2 cellular contexts compared by ENCODE assay signal in the genomic region with DNA sequence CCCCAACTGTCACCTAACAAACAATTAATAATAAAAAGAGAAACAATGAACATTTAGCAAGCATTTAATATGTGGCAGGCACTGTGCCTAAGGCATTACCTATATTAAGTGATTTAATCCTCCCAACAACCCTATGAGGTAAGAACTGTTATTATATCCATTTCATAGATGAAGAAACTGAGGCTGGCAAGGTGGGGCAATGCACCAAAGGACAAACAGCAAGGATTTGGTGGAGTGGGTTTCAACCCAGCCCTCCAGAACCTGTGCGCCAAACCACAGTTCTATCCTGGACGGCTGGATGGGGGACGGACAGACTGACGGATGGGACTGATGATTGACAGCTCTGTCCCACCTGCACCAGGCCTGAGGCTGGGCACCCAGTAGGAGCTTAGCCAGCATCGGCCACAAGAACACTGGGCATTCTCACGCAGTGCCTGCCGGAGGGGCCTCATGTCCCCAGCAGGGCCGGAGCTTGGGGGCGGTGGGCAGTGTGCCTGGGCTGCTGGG.
TF ChIP-seq lines count a peak whose summit lies in the region.

No MANE protein-coding gene starts in this region.

TF ChIP-seq in GM23338, 12 proteins besides CTCF, POLR2A, EP300 and RAD21:
- no peak for TF ChIP-seq STAT1 (IDR thresholded peaks at IDR 0.05; ENCODE audit: unreplicated experiment)
- no peak for TF ChIP-seq ZNF114 (CRISPR knock-in tag; IDR thresholded peaks at IDR 0.05)
- TF ChIP-seq NANOG (IDR thresholded peaks at IDR 0.05; ENCODE audit: borderline replicate concordance) = no peak
- no peak for TF ChIP-seq ZNF331 (CRISPR knock-in tag; IDR thresholded peaks at IDR 0.05; ENCODE audit: low read depth)
- no peak for TF ChIP-seq EZH2phosphoT487 (IDR thresholded peaks at IDR 0.05; ENCODE audit: unreplicated experiment)
- TF ChIP-seq, protein P1, sequence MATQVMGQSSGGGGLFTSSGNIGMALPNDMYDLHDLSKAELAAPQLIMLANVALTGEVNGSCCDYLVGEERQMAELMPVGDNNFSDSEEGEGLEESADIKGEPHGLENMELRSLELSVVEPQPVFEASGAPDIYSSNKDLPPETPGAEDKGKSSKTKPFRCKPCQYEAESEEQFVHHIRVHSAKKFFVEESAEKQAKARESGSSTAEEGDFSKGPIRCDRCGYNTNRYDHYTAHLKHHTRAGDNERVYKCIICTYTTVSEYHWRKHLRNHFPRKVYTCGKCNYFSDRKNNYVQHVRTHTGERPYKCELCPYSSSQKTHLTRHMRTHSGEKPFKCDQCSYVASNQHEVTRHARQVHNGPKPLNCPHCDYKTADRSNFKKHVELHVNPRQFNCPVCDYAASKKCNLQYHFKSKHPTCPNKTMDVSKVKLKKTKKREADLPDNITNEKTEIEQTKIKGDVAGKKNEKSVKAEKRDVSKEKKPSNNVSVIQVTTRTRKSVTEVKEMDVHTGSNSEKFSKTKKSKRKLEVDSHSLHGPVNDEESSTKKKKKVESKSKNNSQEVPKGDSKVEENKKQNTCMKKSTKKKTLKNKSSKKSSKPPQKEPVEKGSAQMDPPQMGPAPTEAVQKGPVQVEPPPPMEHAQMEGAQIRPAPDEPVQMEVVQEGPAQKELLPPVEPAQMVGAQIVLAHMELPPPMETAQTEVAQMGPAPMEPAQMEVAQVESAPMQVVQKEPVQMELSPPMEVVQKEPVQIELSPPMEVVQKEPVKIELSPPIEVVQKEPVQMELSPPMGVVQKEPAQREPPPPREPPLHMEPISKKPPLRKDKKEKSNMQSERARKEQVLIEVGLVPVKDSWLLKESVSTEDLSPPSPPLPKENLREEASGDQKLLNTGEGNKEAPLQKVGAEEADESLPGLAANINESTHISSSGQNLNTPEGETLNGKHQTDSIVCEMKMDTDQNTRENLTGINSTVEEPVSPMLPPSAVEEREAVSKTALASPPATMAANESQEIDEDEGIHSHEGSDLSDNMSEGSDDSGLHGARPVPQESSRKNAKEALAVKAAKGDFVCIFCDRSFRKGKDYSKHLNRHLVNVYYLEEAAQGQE (IDR thresholded peaks at IDR 0.05; ENCODE audit: unreplicated experiment) = no peak
- TF ChIP-seq, protein P2, sequence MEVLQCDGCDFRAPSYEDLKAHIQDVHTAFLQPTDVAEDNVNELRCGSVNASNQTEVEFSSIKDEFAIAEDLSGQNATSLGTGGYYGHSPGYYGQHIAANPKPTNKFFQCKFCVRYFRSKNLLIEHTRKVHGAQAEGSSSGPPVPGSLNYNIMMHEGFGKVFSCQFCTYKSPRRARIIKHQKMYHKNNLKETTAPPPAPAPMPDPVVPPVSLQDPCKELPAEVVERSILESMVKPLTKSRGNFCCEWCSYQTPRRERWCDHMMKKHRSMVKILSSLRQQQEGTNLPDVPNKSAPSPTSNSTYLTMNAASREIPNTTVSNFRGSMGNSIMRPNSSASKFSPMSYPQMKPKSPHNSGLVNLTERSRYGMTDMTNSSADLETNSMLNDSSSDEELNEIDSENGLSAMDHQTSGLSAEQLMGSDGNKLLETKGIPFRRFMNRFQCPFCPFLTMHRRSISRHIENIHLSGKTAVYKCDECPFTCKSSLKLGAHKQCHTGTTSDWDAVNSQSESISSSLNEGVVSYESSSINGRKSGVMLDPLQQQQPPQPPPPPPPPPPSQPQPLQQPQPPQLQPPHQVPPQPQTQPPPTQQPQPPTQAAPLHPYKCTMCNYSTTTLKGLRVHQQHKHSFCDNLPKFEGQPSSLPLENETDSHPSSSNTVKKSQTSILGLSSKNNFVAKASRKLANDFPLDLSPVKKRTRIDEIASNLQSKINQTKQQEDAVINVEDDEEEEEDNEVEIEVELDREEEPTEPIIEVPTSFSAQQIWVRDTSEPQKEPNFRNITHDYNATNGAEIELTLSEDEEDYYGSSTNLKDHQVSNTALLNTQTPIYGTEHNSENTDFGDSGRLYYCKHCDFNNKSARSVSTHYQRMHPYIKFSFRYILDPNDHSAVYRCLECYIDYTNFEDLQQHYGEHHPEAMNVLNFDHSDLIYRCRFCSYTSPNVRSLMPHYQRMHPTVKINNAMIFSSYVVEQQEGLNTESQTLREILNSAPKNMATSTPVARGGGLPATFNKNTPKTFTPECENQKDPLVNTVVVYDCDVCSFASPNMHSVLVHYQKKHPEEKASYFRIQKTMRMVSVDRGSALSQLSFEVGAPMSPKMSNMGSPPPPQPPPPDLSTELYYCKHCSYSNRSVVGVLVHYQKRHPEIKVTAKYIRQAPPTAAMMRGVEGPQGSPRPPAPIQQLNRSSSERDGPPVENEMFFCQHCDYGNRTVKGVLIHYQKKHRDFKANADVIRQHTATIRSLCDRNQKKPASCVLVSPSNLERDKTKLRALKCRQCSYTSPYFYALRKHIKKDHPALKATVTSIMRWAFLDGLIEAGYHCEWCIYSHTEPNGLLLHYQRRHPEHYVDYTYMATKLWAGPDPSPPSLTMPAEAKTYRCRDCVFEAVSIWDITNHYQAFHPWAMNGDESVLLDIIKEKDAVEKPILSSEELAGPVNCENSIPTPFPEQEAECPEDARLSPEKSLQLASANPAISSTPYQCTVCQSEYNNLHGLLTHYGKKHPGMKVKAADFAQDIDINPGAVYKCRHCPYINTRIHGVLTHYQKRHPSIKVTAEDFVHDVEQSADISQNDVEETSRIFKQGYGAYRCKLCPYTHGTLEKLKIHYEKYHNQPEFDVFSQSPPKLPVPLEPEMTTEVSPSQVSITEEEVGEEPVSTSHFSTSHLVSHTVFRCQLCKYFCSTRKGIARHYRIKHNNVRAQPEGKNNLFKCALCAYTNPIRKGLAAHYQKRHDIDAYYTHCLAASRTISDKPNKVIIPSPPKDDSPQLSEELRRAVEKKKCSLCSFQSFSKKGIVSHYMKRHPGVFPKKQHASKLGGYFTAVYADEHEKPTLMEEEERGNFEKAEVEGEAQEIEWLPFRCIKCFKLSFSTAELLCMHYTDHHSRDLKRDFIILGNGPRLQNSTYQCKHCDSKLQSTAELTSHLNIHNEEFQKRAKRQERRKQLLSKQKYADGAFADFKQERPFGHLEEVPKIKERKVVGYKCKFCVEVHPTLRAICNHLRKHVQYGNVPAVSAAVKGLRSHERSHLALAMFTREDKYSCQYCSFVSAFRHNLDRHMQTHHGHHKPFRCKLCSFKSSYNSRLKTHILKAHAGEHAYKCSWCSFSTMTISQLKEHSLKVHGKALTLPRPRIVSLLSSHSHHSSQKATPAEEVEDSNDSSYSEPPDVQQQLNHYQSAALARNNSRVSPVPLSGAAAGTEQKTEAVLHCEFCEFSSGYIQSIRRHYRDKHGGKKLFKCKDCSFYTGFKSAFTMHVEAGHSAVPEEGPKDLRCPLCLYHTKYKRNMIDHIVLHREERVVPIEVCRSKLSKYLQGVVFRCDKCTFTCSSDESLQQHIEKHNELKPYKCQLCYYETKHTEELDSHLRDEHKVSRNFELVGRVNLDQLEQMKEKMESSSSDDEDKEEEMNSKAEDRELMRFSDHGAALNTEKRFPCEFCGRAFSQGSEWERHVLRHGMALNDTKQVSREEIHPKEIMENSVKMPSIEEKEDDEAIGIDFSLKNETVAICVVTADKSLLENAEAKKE (CRISPR knock-in tag; IDR thresholded peaks at IDR 0.05) = no peak
- no peak for TF ChIP-seq JUNB (IDR thresholded peaks at IDR 0.05; ENCODE audit: unreplicated experiment)
- TF ChIP-seq POLR2AphosphoS5 (IDR thresholded peaks at IDR 0.05; ENCODE audit: low read depth) = no peak
- TF ChIP-seq CREB1 (CRISPR knock-in tag; IDR thresholded peaks at IDR 0.05; ENCODE audit: low read depth) = no peak
- TF ChIP-seq EZH2 (IDR thresholded peaks at IDR 0.05; ENCODE audit: low read depth, unreplicated experiment) = no peak

TF ChIP-seq in GM12878, 131 proteins besides CTCF, POLR2A, EP300 and RAD21:
- no peak for TF ChIP-seq BCL11A (IDR thresholded peaks at IDR 0.05; ENCODE audit: low read depth, low read length)
- TF ChIP-seq, protein P3, sequence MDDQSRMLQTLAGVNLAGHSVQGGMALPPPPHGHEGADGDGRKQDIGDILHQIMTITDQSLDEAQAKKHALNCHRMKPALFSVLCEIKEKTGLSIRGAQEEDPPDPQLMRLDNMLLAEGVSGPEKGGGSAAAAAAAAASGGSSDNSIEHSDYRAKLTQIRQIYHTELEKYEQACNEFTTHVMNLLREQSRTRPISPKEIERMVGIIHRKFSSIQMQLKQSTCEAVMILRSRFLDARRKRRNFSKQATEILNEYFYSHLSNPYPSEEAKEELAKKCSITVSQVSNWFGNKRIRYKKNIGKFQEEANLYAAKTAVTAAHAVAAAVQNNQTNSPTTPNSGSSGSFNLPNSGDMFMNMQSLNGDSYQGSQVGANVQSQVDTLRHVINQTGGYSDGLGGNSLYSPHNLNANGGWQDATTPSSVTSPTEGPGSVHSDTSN (IDR thresholded peaks at IDR 0.05; ENCODE audit: insufficient replicate concordance, low read depth, low read length) = peak; percentile 38
- no peak for TF ChIP-seq MYC (IDR thresholded peaks at IDR 0.05; ENCODE audit: insufficient read depth, insufficient read length, insufficient replicate concordance, low read length, severe bottlenecking)
- TF ChIP-seq, protein P4, sequence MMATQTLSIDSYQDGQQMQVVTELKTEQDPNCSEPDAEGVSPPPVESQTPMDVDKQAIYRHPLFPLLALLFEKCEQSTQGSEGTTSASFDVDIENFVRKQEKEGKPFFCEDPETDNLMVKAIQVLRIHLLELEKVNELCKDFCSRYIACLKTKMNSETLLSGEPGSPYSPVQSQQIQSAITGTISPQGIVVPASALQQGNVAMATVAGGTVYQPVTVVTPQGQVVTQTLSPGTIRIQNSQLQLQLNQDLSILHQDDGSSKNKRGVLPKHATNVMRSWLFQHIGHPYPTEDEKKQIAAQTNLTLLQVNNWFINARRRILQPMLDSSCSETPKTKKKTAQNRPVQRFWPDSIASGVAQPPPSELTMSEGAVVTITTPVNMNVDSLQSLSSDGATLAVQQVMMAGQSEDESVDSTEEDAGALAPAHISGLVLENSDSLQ (IDR thresholded peaks at IDR 0.05) = peak; percentile 59; the same call in 1 of the 2 replicates
- TF ChIP-seq SUPT20H (IDR thresholded peaks at IDR 0.05; ENCODE audit: borderline replicate concordance, control insufficient read depth, low read depth, low read length) = no peak
- TF ChIP-seq, protein P5, sequence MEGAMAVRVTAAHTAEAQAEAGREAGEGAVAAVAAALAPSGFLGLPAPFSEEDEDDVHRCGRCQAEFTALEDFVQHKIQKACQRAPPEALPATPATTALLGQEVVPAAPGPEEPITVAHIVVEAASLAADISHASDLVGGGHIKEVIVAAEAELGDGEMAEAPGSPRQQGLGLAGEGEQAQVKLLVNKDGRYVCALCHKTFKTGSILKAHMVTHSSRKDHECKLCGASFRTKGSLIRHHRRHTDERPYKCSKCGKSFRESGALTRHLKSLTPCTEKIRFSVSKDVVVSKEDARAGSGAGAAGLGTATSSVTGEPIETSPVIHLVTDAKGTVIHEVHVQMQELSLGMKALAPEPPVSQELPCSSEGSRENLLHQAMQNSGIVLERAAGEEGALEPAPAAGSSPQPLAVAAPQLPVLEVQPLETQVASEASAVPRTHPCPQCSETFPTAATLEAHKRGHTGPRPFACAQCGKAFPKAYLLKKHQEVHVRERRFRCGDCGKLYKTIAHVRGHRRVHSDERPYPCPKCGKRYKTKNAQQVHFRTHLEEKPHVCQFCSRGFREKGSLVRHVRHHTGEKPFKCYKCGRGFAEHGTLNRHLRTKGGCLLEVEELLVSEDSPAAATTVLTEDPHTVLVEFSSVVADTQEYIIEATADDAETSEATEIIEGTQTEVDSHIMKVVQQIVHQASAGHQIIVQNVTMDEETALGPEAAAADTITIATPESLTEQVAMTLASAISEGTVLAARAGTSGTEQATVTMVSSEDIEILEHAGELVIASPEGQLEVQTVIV (IDR thresholded peaks at IDR 0.05; ENCODE audit: borderline replicate concordance, partially characterized antibody) = no peak
